ENCODE assay signal across 12 cellular contexts in the genomic region with DNA sequence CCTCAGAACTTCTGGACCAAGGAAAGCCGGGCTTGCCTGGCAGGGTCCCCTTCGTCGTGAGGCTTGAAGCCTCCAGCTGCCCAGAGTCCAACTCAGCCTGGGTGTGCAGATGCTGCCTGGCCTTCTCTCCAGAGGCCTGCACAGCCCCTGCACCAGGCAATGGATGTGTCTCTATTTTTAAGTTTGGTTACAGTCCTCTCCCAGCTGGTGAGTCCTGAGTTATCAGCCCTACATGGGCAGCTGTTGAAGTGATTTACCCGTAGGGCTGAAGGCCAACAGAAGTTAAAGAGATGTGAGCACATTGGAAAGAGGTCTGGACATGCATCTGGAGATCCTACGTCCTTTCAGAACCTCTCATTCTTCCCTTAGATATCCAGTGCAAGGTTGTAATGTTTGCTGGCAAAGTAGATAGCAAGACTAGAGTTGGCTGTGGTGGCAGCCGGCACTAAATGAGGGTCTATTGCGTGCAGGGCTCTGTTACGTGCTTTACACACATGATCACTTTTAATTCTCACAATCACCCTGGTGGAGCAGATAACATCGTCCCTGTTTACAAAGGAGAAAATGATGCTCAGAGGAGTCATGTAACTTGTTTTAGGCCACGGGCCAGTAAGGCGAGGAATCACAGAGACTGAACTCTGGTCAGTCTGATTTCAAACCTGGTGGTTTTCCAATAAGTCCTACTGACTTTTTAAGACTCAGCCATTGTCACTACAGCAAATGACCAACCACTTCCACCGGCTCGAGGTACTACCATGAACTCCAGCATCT. TPM values are rescaled to one million over a fixed set of nuclear protein-coding genes. Genes with fewer than 3 reads are reported as not detected.
DNase-seq lines count a peak whose midpoint lies in the region; ATAC-seq and TF ChIP-seq lines count a peak whose summit lies in the region.
"Had no signal": no experiment of that assay in that cellular context is flagged by ENCODE, and none has a peak within 500 bp of the region (broad histone marks: within the 10 kb centered on the region; RNA-seq: fewer than 3 reads in every experiment).

No MANE protein-coding gene starts in this region.

- H3K4me1 ChIP-seq in Peyer's patch (peaks cover 0 to 61% (median 11%) of the 10 kb centered on the region in 4 donors), lung (ENCODE audit: control insufficient read depth in 2 of 2, insufficient read depth in 2 of 2, low read length in 2 of 2) (peaks cover 38 to 53% of the 10 kb centered on the region in 2 donors), tibial artery (peaks cover 0 to 91% (median 73%) of the 10 kb centered on the region in 4 donors)

- intact Hi-C loops in tibial artery (cut with DNase I; ENCODE audit: low total_unique reads): loop anchor here (10.0 kb wide), 2 partner anchors 391 to 709 kb away; a partner anchor contains a TSS

- H3K27ac ChIP-seq in Peyer's patch (peak overlapping the region; percentile 43 to 84 (median 67)), coronary artery (peak overlapping the region; percentile 83 to 96), lung (ENCODE audit: low read depth in 1 of 2, low read length in 1 of 2) (peak overlapping the region; percentile 84 to 94), tibial artery (peak overlapping the region; percentile 99)

- no peaks in the 10 kb centered on the region for H3K9me3 ChIP-seq in Peyer's patch
- H3K9me3 ChIP-seq in lung (ENCODE audit: control insufficient read depth in 2 of 2, insufficient read depth in 1 of 2, low read length in 1 of 2): no peaks in the 10 kb centered on the region
- no peaks in the 10 kb centered on the region for H3K9me3 ChIP-seq in tibial artery

- 82 to 87% methylated on average over 13 of the region's 13 CpGs for WGBS in lung, 2 donors

- H3K36me3 ChIP-seq in Peyer's patch (peaks cover 0 to 41% (median 0%) of the 10 kb centered on the region in 3 donors), lung (ENCODE audit: control insufficient read depth in 2 of 2, insufficient read depth in 2 of 2, low read length in 2 of 2) (peaks cover 16 to 24% of the 10 kb centered on the region in 2 donors), tibial artery (peaks cover 26 to 41% (median 39%) of the 10 kb centered on the region in 3 donors)

- ATAC-seq in lung (ENCODE audit: insufficient read depth, low FRiP score) (no peak), HG03039 (IDR thresholded peaks at IDR 0.05; ENCODE audit: unreplicated experiment) (no peak)

- no peak overlapping the region for H3K4me3 ChIP-seq in Peyer's patch
- H3K4me3 ChIP-seq in coronary artery: peak overlapping the region; percentile 33
- H3K4me3 ChIP-seq in lung: no peak overlapping the region
- H3K4me3 ChIP-seq in tibial artery: no peak overlapping the region

- TF ChIP-seq CTCF in Peyer's patch (IDR thresholded peaks at IDR 0.05) (no peak), coronary artery (IDR thresholded peaks at IDR 0.05) (no peak), lung (IDR thresholded peaks at IDR 0.05; ENCODE audit: control extremely low read depth, extremely low read depth) (no peak), tibial artery (IDR thresholded peaks at IDR 0.05) (no peak)

- DNase-seq in Peyer's patch (no peak), coronary artery (ENCODE audit: low spot score) (no peak), lung (ENCODE audit: low spot score) (no peak), tibial artery (no peak), iPS-NIHi7 (ENCODE audit: extremely low spot score) (no peak), kidney glomerular epithelial cell (lab: John Stamatoyannopoulos, UW) (no peak)
- DNase-seq: effector CD4-positive, alpha-beta T cell; NCI-H1092 treated with DMSO at 0.1 percent for 48 hours; stimulated activated naive CD4-positive, alpha-beta T cell had no signal

- H3K27me3 ChIP-seq in Peyer's patch (no peaks in the 10 kb centered on the region), lung (ENCODE audit: control insufficient read depth, insufficient read depth) (no peaks in the 10 kb centered on the region), tibial artery (no peaks in the 10 kb centered on the region)

- no peak for TF ChIP-seq POLR2A in Peyer's patch (IDR thresholded peaks at IDR 0.05)

RNA-seq across cellular contexts. Expression of a gene that starts 9.9 kb away (rescaled TPM):
- total RNA-seq in Peyer's patch: 10 to 100 TPM; 35.8 to 51.2 (median 43.8) TPM
- total RNA-seq in lung: 10 to 100 TPM; 32.7 to 38.7 TPM
- polyA plus RNA-seq in lung: 10 to 100 TPM; 11.3 to 13.7 TPM

RNA-seq across cellular contexts. Expression of a gene that starts 41.6 kb away (rescaled TPM):
- total RNA-seq in Peyer's patch: not detected
- total RNA-seq in lung: under 1 TPM; 0.18 to 0.43 TPM
- polyA plus RNA-seq in lung: 1 to 10 TPM in 1 of 2 donors, under 1 TPM in 1; 0.04 to 1.1 TPM
- total RNA-seq: H1 had no signal

RNA-seq across cellular contexts. Expression of a gene that starts 42.5 kb away (rescaled TPM):
- total RNA-seq in Peyer's patch (1 to 10 TPM in 3 of 4 donors, not detected in 1; 1.7 to 3.6 (median 2.5) TPM), lung (1 to 10 TPM; 1.5 to 2.4 TPM)
- polyA plus RNA-seq in lung: 1 to 10 TPM; 1.0 to 4.3 TPM
- total RNA-seq: H1 had no signal
- polyA plus RNA-seq: H1, keratinocyte had no signal
